28 cellular contexts compared by ENCODE assay signal in the genomic region with DNA sequence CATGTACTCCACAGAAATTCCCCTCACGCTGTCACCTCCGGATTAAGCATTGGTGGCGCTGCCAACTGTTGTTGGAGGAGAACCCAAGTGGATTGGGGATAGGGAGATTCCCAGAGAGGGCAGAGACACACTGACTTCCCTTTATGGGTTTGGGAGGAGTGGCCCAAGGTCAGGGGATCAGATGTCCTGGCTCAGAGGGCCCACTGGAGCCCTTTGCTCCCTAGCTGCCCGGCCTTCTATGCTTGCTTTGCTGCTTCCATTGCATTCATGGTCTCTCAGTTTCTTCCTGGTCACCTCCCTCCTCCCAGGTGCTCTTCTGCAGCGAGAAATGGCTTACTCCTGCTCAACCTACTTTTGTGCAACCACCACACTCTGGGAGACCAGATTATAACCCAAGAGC. TPM values are rescaled to one million over a fixed set of nuclear protein-coding genes. Genes with fewer than 3 reads are reported as not detected.
"Had no signal": no experiment of that assay in that cellular context is flagged by ENCODE, and none has a peak within 500 bp of the region (broad histone marks: within the 10 kb centered on the region; RNA-seq: fewer than 3 reads in every experiment).

No MANE protein-coding gene starts in this region.

- DNase-seq: dermis blood vessel endothelial cell; effector memory CD8-positive, alpha-beta T cell; erythroblast; esophagus squamous epithelium; foreskin melanocyte; glutamatergic neuron; heart right ventricle; hippocampal formation; left cardiac atrium; left lung; mesenchymal stem cell; naive thymus-derived CD4-positive, alpha-beta T cell; nucleus accumbens; psoas muscle; stimulated activated naive CD4-positive, alpha-beta T cell treated with Interleukin-2 at 50 U/mL for 16 hours; stomach; thyroid gland; trophoblast cell had no signal

- H3K4me1 Mint-ChIP-seq: mesothelial cell of epicardium, nephron had no signal

- H3K36me3 ChIP-seq: ovary had no signal

- H3K27ac ChIP-seq: coronary artery, esophagus squamous epithelium, heart right ventricle, left lung, ovary, psoas muscle, stomach, thyroid gland, vagina had no signal

- H3K27me3 Mint-ChIP-seq: effector memory CD8-positive, alpha-beta T cell; naive thymus-derived CD4-positive, alpha-beta T cell had no signal

- H3K4me1 ChIP-seq: esophagus squamous epithelium, heart right ventricle, left lung, psoas muscle, stomach, thyroid gland, vagina had no signal

- H3K27ac Mint-ChIP-seq: mesothelial cell of epicardium, nephron had no signal

- H3K4me3 ChIP-seq: coronary artery, esophagus squamous epithelium, heart right ventricle, left lung, mucosa of descending colon, ovary, psoas muscle, smooth muscle cell, stomach, thyroid gland, vagina had no signal

- H3K9me3 ChIP-seq: esophagus squamous epithelium, heart right ventricle, left lung, mucosa of descending colon, ovary, psoas muscle, stomach, thyroid gland, vagina had no signal

- H3K4me3 Mint-ChIP-seq: effector memory CD8-positive, alpha-beta T cell; mesothelial cell of epicardium; naive thymus-derived CD4-positive, alpha-beta T cell; nephron had no signal

- ATAC-seq: effector memory CD8-positive, alpha-beta T cell; heart right ventricle; left cardiac atrium; left lung; mucosa of descending colon; naive thymus-derived CD4-positive, alpha-beta T cell; psoas muscle; sciatic nerve had no signal

- H3K4me2 ChIP-seq: smooth muscle cell had no signal

- H3K27me3 ChIP-seq: esophagus squamous epithelium, heart right ventricle, left lung, ovary, stomach, thyroid gland, vagina had no signal

- H3K9me3 Mint-ChIP-seq: effector memory CD8-positive, alpha-beta T cell; mesothelial cell of epicardium; naive thymus-derived CD4-positive, alpha-beta T cell; nephron had no signal

RNA-seq across cellular contexts. Expression of a gene that starts 46.9 kb away (rescaled TPM):
- total RNA-seq: dermis blood vessel endothelial cell, psoas muscle, smooth muscle cell, subcutaneous adipose tissue, ureter, vagina had no signal
- polyA plus RNA-seq: naive thymus-derived CD4-positive, alpha-beta T cell; smooth muscle cell had no signal
